In genomic region chr1:236288620-236288976, GRCh38 we compare ENCODE assay signal across 16 cellular contexts.
"Had no signal": no experiment of that assay in that cellular context is flagged by ENCODE, and none has a peak within 500 bp of the region (broad histone marks: within the 10 kb centered on the region; RNA-seq: fewer than 3 reads in every experiment).

No MANE protein-coding gene starts in this region.

- H3K9me3 ChIP-seq: ascending aorta, gastroesophageal sphincter, left lung, psoas muscle, suprapubic skin had no signal

- H3K4me1 ChIP-seq: ascending aorta, gastroesophageal sphincter, psoas muscle, suprapubic skin had no signal

- ATAC-seq: gastroesophageal sphincter, left lung, natural killer cell, psoas muscle had no signal

- H3K36me3 ChIP-seq: ascending aorta, gastroesophageal sphincter, left lung, suprapubic skin had no signal

- H3K27ac ChIP-seq: ascending aorta, coronary artery, epithelial cell of prostate, gastroesophageal sphincter, left lung, psoas muscle, suprapubic skin had no signal

- DNase-seq: activated CD4-positive, alpha-beta memory T cell treated with anti-CD3 and anti-CD28 coated beads for 36 hours; activated CD4-positive, alpha-beta T cell treated with anti-CD3 and anti-CD28 coated beads for 1 hour; activated T-cell treated with anti-CD3 and anti-CD28 coated beads, Interleukin-2, amount 50 U/mL, for 48 hours; effector CD8-positive, alpha-beta T cell; left lung; natural killer cell; occipital lobe; psoas muscle; stimulated activated CD4-positive, alpha-beta T cell treated with anti-CD3 and anti-CD28 coated beads, Interleukin-12 subunit alpha, Interleukin-12 subunit beta, amount 100 ng/mL, for 4 hours; stimulated activated naive CD4-positive, alpha-beta T cell treated with Interleukin-2 at 50 U/mL for 16 hours had no signal

- FAIRE-seq: keratinocyte had no signal

- H3K4me3 ChIP-seq: ascending aorta, coronary artery, gastroesophageal sphincter, left lung, psoas muscle, suprapubic skin had no signal

- H3K27me3 ChIP-seq: ascending aorta had no signal
